ENCODE assay signal across 8 cellular contexts in the genomic region with DNA sequence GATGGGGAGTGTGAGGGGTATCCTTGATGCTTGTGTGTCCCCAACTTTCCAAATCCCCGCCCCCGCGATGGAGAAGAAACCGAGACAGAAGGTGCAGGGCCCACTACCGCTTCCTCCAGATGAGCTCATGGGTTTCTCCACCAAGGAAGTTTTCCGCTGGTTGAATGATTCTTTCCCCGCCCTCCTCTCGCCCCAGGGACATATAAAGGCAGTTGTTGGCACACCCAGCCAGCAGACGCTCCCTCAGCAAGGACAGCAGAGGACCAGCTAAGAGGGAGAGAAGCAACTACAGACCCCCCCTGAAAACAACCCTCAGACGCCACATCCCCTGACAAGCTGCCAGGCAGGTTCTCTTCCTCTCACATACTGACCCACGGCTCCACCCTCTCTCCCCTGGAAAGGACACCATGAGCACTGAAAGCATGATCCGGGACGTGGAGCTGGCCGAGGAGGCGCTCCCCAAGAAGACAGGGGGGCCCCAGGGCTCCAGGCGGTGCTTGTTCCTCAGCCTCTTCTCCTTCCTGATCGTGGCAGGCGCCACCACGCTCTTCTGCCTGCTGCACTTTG. TPM values are rescaled to one million over a fixed set of nuclear protein-coding genes. Genes with fewer than 3 reads are reported as not detected.
DNase-seq lines count a peak whose midpoint lies in the region; ATAC-seq and TF ChIP-seq lines count a peak whose summit lies in the region.

TNF (plus strand) TSS at position 231 of the 567 bp plus-strand sequence; CDS start at position 408, 177 bp downstream.

- peak within 1 kb of the TSS; percentile 21 to 32 for H3K9ac ChIP-seq in duodenal mucosa (ENCODE audit: low read depth in 1 of 2, low read length in 2 of 2)
- H3K9ac ChIP-seq in neural progenitor cell: no peak within 1 kb of the TSS

- H3K4me2 ChIP-seq in neural progenitor cell: no peak within 1 kb of the TSS

- H3K4me3 Mint-ChIP-seq in neural progenitor cell: no peak within 1 kb of the TSS

- H3K36me3 Mint-ChIP-seq in neural progenitor cell: no peaks in the 10 kb centered on the region

- H3K4me3 ChIP-seq in duodenal mucosa (ENCODE audit: low read depth in 1 of 2, low read length in 2 of 2): peak within 1 kb of the TSS; percentile 51 to 60
- peak within 1 kb of the TSS; percentile 54 for H3K4me3 ChIP-seq in psoas muscle
- no peak within 1 kb of the TSS for H3K4me3 ChIP-seq in neural progenitor cell
- no peak within 1 kb of the TSS for H3K4me3 ChIP-seq in ovary

- peak; percentile 74 for DNase-seq in UCSD-AML1 (lab: John Stamatoyannopoulos, UW; ENCODE audit: unreplicated experiment)
- peak; percentile 56 to 71 for DNase-seq in psoas muscle
- DNase-seq in NCI-H226: no peak
- no peak for DNase-seq in neural progenitor cell (ENCODE audit: low spot score)
- DNase-seq in ovary: no peak
- no peak for DNase-seq in NCI-H2107 (lab: John Stamatoyannopoulos, UW)

- H3K9me3 Mint-ChIP-seq in neural progenitor cell: no peaks in the 10 kb centered on the region

- peak in 2 of 4 donors; percentile 33 to 48 for ATAC-seq in psoas muscle

- peaks cover 18% of the 10 kb centered on the region for H3K27me3 Mint-ChIP-seq in neural progenitor cell (ENCODE audit: insufficient read depth, low read depth)

- no peak within 1 kb of the TSS for H3K27ac Mint-ChIP-seq in neural progenitor cell

- H3K27ac ChIP-seq in duodenal mucosa (ENCODE audit: low read depth, low read length) (no peak within 1 kb of the TSS), psoas muscle (no peak within 1 kb of the TSS), neural progenitor cell (no peak within 1 kb of the TSS), ovary (no peak within 1 kb of the TSS)

- TF ChIP-seq EP300 in ovary (IDR thresholded peaks at IDR 0.05): no peak

- H3K4me1 ChIP-seq in duodenal mucosa (ENCODE audit: control insufficient read depth in 1 of 2, insufficient read depth in 2 of 2, low read length in 2 of 2) (peaks cover 1 to 2% of the 10 kb centered on the region in 2 donors), psoas muscle (no peaks in the 10 kb centered on the region), neural progenitor cell (peaks cover 6% of the 10 kb centered on the region), ovary (ENCODE audit: insufficient read depth) (no peaks in the 10 kb centered on the region)

- peaks cover 0 to 5% of the 10 kb centered on the region in 2 donors for H3K27me3 ChIP-seq in duodenal mucosa (ENCODE audit: control insufficient read depth in 1 of 2, insufficient read depth in 2 of 2, low read length in 2 of 2)
- no peaks in the 10 kb centered on the region for H3K27me3 ChIP-seq in psoas muscle (ENCODE audit: insufficient read depth in 3 of 3, low read length in 2 of 3)
- H3K27me3 ChIP-seq in neural progenitor cell: peaks cover 7% of the 10 kb centered on the region
- no peaks in the 10 kb centered on the region for H3K27me3 ChIP-seq in ovary

- peaks cover 3% of the 10 kb centered on the region for H3K4me1 Mint-ChIP-seq in neural progenitor cell

- H3K9me3 ChIP-seq in duodenal mucosa (ENCODE audit: control insufficient read depth in 1 of 2, low read length in 2 of 2): no peaks in the 10 kb centered on the region
- H3K9me3 ChIP-seq in psoas muscle: no peaks in the 10 kb centered on the region
- H3K9me3 ChIP-seq in neural progenitor cell (ENCODE audit: low read depth): no peaks in the 10 kb centered on the region
- H3K9me3 ChIP-seq in ovary: no peaks in the 10 kb centered on the region

- H3K36me3 ChIP-seq in duodenal mucosa (ENCODE audit: control insufficient read depth in 1 of 2, insufficient read depth in 2 of 2, low read length in 2 of 2) (no peaks in the 10 kb centered on the region), psoas muscle (ENCODE audit: insufficient read depth in 1 of 2, low read depth in 1 of 2) (no peaks in the 10 kb centered on the region), neural progenitor cell (no peaks in the 10 kb centered on the region), ovary (no peaks in the 10 kb centered on the region)

- no peaks in the 10 kb centered on the region for H4K20me1 ChIP-seq in neural progenitor cell (ENCODE audit: low read depth)

- TF ChIP-seq CTCF in psoas muscle (IDR thresholded peaks at IDR 0.05): no peak
- TF ChIP-seq CTCF in neural progenitor cell (IDR thresholded peaks at IDR 0.05): no peak
- TF ChIP-seq CTCF in ovary (IDR thresholded peaks at IDR 0.05): no peak

- intact Hi-C loops in psoas muscle (cut with DNase I): no loop called here
- intact Hi-C loops in ovary (cut with DNase I): no loop called here

- no peak within 1 kb of the TSS for H2AFZ ChIP-seq in neural progenitor cell (replicated peaks)

- H3K79me2 ChIP-seq in neural progenitor cell (ENCODE audit: low read depth): no peaks in the 10 kb centered on the region

- WGBS in psoas muscle, 3 donors: 49 to 54% (median 50%) methylated on average over 18 to 19 of the region's 19 CpGs
- 61 to 66% (median 63%) methylated on average over 19 of the region's 19 CpGs for WGBS in ovary, 3 donors

- H3F3A ChIP-seq in neural progenitor cell (ENCODE audit: low read depth): no peaks in the 10 kb centered on the region

- peak; percentile 99 for TF ChIP-seq POLR2A in GM18526 (IDR thresholded peaks at IDR 0.05; ENCODE audit: extremely low read depth, insufficient read length)
- TF ChIP-seq POLR2A in ovary (IDR thresholded peaks at IDR 0.05): no peak

RNA-seq across cellular contexts. Expression of gene TNF, which starts in this region (rescaled TPM):
- total RNA-seq in psoas muscle: under 1 TPM in 3 of 4 donors, not detected in 1; 0.34 to 0.81 (median 0.61) TPM
- under 1 TPM in 2 of 3 donors, not detected in 1; 0.09 TPM for polyA plus RNA-seq in psoas muscle
- total RNA-seq in neural progenitor cell (ENCODE audit: low replicate concordance): 0.19 TPM in 1 of 2 replicates, not detected in the other
- 1 to 10 TPM in 2 of 7 donors, under 1 TPM in 3, not detected in 2; 0.24 to 3.0 (median 0.56) TPM for total RNA-seq in ovary
- 1 to 10 TPM in 1 of 2 donors, not detected in 1; 1.0 TPM for polyA plus RNA-seq in ovary

Comparison
In these comparisons a context has a peak if more than half of its experiments do, and no peak if none do; other contexts are left out.
1. Peak in DNase-seq and H3K4me3 ChIP-seq in psoas muscle; RNA of the gene not detected or under 1 TPM.
2. H3K4me3 ChIP-seq: peak in duodenal mucosa (2 of 2); none in neural progenitor cell (single experiment) and ovary (single experiment).